In genomic region chr13:33227927-33228644, GRCh38 we compare ENCODE assay signal across 14 cellular contexts. TPM values are rescaled to one million over a fixed set of nuclear protein-coding genes. Genes with fewer than 3 reads are reported as not detected.
DNase-seq lines count a peak whose midpoint lies in the region; ATAC-seq and TF ChIP-seq lines count a peak whose summit lies in the region.
"Had no signal": no experiment of that assay in that cellular context is flagged by ENCODE, and none has a peak within 500 bp of the region (broad histone marks: within the 10 kb centered on the region; RNA-seq: fewer than 3 reads in every experiment).

No MANE protein-coding gene starts in this region.

- peak; percentile 23 for ATAC-seq in SK-N-SH treated with all-trans-retinoic acid at 6 μM for 48 hours
- ATAC-seq in left colon = peak; percentile 26
- ATAC-seq in GM18873 (IDR thresholded peaks at IDR 0.05; ENCODE audit: low FRiP score, unreplicated experiment) = no peak

- intact Hi-C loops in left colon (cut with DNase I, micrococcal nuclease) (loop anchor here in 1 of 2 donors (10.0 kb wide), 1 partner anchor 317 kb away; no protein-coding TSS in a partner anchor), testis (cut with DNase I; ENCODE audit: low total_unique reads) (loop anchor here (5.0 kb wide), 1 partner anchor 314 kb away; no protein-coding TSS in a partner anchor), head of caudate nucleus (cut with DNase I) (loop anchor here (5.0 kb wide), 2 partner anchors 34 to 84 kb away; no protein-coding TSS in a partner anchor)

- no peak overlapping the region for H3K4me3 ChIP-seq in testis
- H3K4me3 ChIP-seq: spleen had no signal

- peaks cover 15% of the 10 kb centered on the region for H3K9me3 Mint-ChIP-seq in HFFc6

- H3K4me1 ChIP-seq in testis = peaks cover 25% of the 10 kb centered on the region

- TF ChIP-seq POLR2A in testis (IDR thresholded peaks at IDR 0.05) = no peak

- DNase-seq in HFFc6 (no peak), left colon (no peak), testis (no peak), head of caudate nucleus (no peak), NK-92 (lab: John Stamatoyannopoulos, UW; ENCODE audit: unreplicated experiment) (no peak)
- no peak for DNase-seq in activated CD4-positive, alpha-beta T cell treated with anti-CD3 and anti-CD28 coated beads for 1 hour
- DNase-seq: aorta; CD8-positive, alpha-beta T cell; NCI-H2171; spleen had no signal

- H3K9me3 ChIP-seq in testis = no peaks in the 10 kb centered on the region

- H3K27me3 Mint-ChIP-seq in HFFc6 (ENCODE audit: insufficient read depth) = no peaks in the 10 kb centered on the region; the same call in 1 of the 2 replicates

- H3K27me3 ChIP-seq in testis = no peaks in the 10 kb centered on the region
- H3K27me3 ChIP-seq: spleen had no signal

- H3K4me3 Mint-ChIP-seq in HFFc6 = peak overlapping the region; percentile 78
- H3K4me3 Mint-ChIP-seq: CD8-positive, alpha-beta T cell; endodermal cell; naive B cell had no signal

- H3K36me3 Mint-ChIP-seq in HFFc6 (ENCODE audit: low read depth) = peaks cover 39% of the 10 kb centered on the region
- H3K36me3 Mint-ChIP-seq: CD8-positive, alpha-beta T cell had no signal

- no peaks in the 10 kb centered on the region for H3K36me3 ChIP-seq in testis (ENCODE audit: low read depth, missing control alignments)

- H3K27ac Mint-ChIP-seq in HFFc6 = peak overlapping the region; percentile 93
- H3K27ac Mint-ChIP-seq: CD8-positive, alpha-beta T cell; endodermal cell had no signal

- H3K4me1 Mint-ChIP-seq in HFFc6 (ENCODE audit: low read depth) = peaks cover 72% of the 10 kb centered on the region

- peak overlapping the region; percentile 34 to 72 for H3K27ac ChIP-seq in testis

- TF ChIP-seq CTCF in HFFc6 (IDR thresholded peaks at IDR 0.05) (no peak), testis (IDR thresholded peaks at IDR 0.05) (no peak)

- 79% methylated on average over 7 of the region's 7 CpGs for WGBS in testis, 2 donors

TF ChIP-seq in SK-N-SH treated with all-trans-retinoic acid at 6 μM for 48 hours, 23 proteins besides CTCF, POLR2A, EP300 and RAD21:
- no peak for TF ChIP-seq ZFP3 (CRISPR knock-in tag; IDR thresholded peaks at IDR 0.05)
- TF ChIP-seq CREB5 (CRISPR knock-in tag; IDR thresholded peaks at IDR 0.05; ENCODE audit: low read depth) = no peak
- TF ChIP-seq SNAI2 (CRISPR knock-in tag; IDR thresholded peaks at IDR 0.05) = no peak
- no peak for TF ChIP-seq ESRRG (CRISPR knock-in tag; IDR thresholded peaks at IDR 0.05)
- TF ChIP-seq TOX (CRISPR knock-in tag; IDR thresholded peaks at IDR 0.05; ENCODE audit: borderline replicate concordance) = no peak
- TF ChIP-seq BACH2 (CRISPR knock-in tag; IDR thresholded peaks at IDR 0.05; ENCODE audit: borderline replicate concordance) = no peak
- no peak for TF ChIP-seq PATZ1 (CRISPR knock-in tag; IDR thresholded peaks at IDR 0.05; ENCODE audit: borderline replicate concordance)
- TF ChIP-seq ARNTL (CRISPR knock-in tag; IDR thresholded peaks at IDR 0.05; ENCODE audit: borderline replicate concordance, low read depth) = no peak
- no peak for TF ChIP-seq CSDC2 (CRISPR knock-in tag; IDR thresholded peaks at IDR 0.05)
- no peak for TF ChIP-seq OSR1 (CRISPR knock-in tag; IDR thresholded peaks at IDR 0.05)
- TF ChIP-seq RARB (CRISPR knock-in tag; IDR thresholded peaks at IDR 0.05) = no peak
- no peak for TF ChIP-seq ISL1 (CRISPR knock-in tag; IDR thresholded peaks at IDR 0.05)

RNA-seq across cellular contexts. Expression of gene STARD13, which starts 57.5 kb away (rescaled TPM):
- 10 to 100 TPM; 27.9 to 38.3 (median 34.5) TPM for total RNA-seq in HFFc6 (2021; fragmentation: NEBNext Ultra II Directional; extraction: Animal tissue kit (Norgen Biotek cat#: 25700))
- total RNA-seq in left colon = 10 to 100 TPM; 28.7 to 32.9 TPM
- 10 to 100 TPM; 24.4 to 33.7 TPM for total RNA-seq in testis
- polyA plus RNA-seq in testis (ENCODE audit: insufficient read depth, low read depth, low replicate concordance) = 7.2 TPM
- total RNA-seq: CD8-positive, alpha-beta T cell had no signal
